In genomic region chr20:46058656-46059281, GRCh38 we compare ENCODE assay signal across 8 cellular contexts. TPM values are rescaled to one million over a fixed set of nuclear protein-coding genes. Genes with fewer than 3 reads are reported as not detected.
DNase-seq lines count a peak whose midpoint lies in the region; ATAC-seq and TF ChIP-seq lines count a peak whose summit lies in the region.

No MANE protein-coding gene starts in this region.

- intact Hi-C loops in sciatic nerve (cut with DNase I) (no loop called here), transverse colon (cut with DNase I; ENCODE audit: low total_unique reads) (no loop called here)

- H3K27me3 ChIP-seq in adipocyte (replicated peaks; ENCODE audit: control insufficient read depth, insufficient read depth, low read length), result peaks cover 27% of the 10 kb centered on the region
- H3K27me3 ChIP-seq in iPS DF 6.9 (ENCODE audit: control insufficient read depth, insufficient read depth, low read length), result peaks cover 12% of the 10 kb centered on the region
- peaks cover 25% of the 10 kb centered on the region for H3K27me3 ChIP-seq in transverse colon

- DNase-seq in GM03348 (ENCODE audit: low spot score) (peak; percentile 31), adipocyte (ENCODE audit: low read depth) (peak; percentile 15), iPS DF 6.9 (ENCODE audit: low read depth, low spot score) (no peak), sciatic nerve (ENCODE audit: low spot score) (no peak), UCSD-AML1 (lab: John Stamatoyannopoulos, UW; ENCODE audit: unreplicated experiment) (no peak), transverse colon (no peak)

- in situ Hi-C loops in transverse colon (cut with MboI; ENCODE audit: low pct_ligation_motif_present in 1 of 4, low pct_unique_long_range_greater_than_20kb in 1 of 4, low sequenced_read_pairs in 3 of 4), result no loop called here

- peaks cover 28% of the 10 kb centered on the region for H3K36me3 ChIP-seq in adipocyte (ENCODE audit: control insufficient read depth, insufficient read depth, low read length, severe bottlenecking)
- peaks cover 14% of the 10 kb centered on the region for H3K36me3 ChIP-seq in iPS DF 6.9 (ENCODE audit: control insufficient read depth, insufficient read depth, low read length)
- peaks cover 0 to 31% (median 14%) of the 10 kb centered on the region in 4 donors for H3K36me3 ChIP-seq in transverse colon

- no peak for TF ChIP-seq CTCF in transverse colon (IDR thresholded peaks at IDR 0.05)

- H3K27ac ChIP-seq in iPS DF 6.9 (ENCODE audit: low read length) (no peak overlapping the region), transverse colon (no peak overlapping the region)

- no peak for TF ChIP-seq POLR2A in transverse colon (IDR thresholded peaks at IDR 0.05)

- H3K9me3 ChIP-seq in adipocyte (ENCODE audit: control insufficient read depth, low read length) (no peaks in the 10 kb centered on the region), iPS DF 6.9 (ENCODE audit: control insufficient read depth, insufficient read depth, low read length) (no peaks in the 10 kb centered on the region), transverse colon (no peaks in the 10 kb centered on the region)

- H3K4me1 ChIP-seq in adipocyte (ENCODE audit: control insufficient read depth, insufficient read depth, low read length) (peaks cover 18% of the 10 kb centered on the region), iPS DF 6.9 (ENCODE audit: control insufficient read depth, insufficient read depth, low read length) (peaks cover 4% of the 10 kb centered on the region; the same call in 1 of the 2 replicates), transverse colon (peaks cover 4 to 41% (median 14%) of the 10 kb centered on the region in 4 donors)

- H3K4me3 ChIP-seq in adipocyte (ENCODE audit: low read length) (peak overlapping the region; percentile 71), iPS DF 6.9 (ENCODE audit: low read length) (peak overlapping the region; percentile 9; the same call in 1 of the 2 replicates), transverse colon (peak overlapping the region in 1 of 4 donors; percentile 28)

- TF ChIP-seq EP300 in transverse colon (IDR thresholded peaks at IDR 0.05; ENCODE audit: low read depth), result no peak

- ATAC-seq in sciatic nerve (peak; percentile 10), HG02678 (IDR thresholded peaks at IDR 0.05; ENCODE audit: unreplicated experiment) (no peak), GM21367 (IDR thresholded peaks at IDR 0.05; ENCODE audit: unreplicated experiment) (no peak)

- no CpG with 5 or more reads among the region's 30 CpGs for WGBS in iPS DF 6.9 (ENCODE audit: insufficient coverage, insufficient read length)
- 54% methylated on average over 28 of the region's 30 CpGs; no CpG with 5 or more reads in 1 of the 2 donors for WGBS in transverse colon (ENCODE audit: low coverage in 1 of 2), 2 donors

- no peak overlapping the region for H3K9ac ChIP-seq in adipocyte (ENCODE audit: low read length)

RNA-seq across cellular contexts. Expression of gene SLC12A5, which starts 29.8 kb away (rescaled TPM):
- total RNA-seq in sciatic nerve (3.9 TPM), transverse colon (not detected)

RNA-seq across cellular contexts. Expression of gene NCOA5, which starts 31.0 kb away (rescaled TPM):
- total RNA-seq in sciatic nerve, result 27.4 TPM
- 10 to 100 TPM; 18.3 to 97.3 (median 27.3) TPM for total RNA-seq in transverse colon

RNA-seq across cellular contexts. Expression of gene MMP9, which starts 50.1 kb away (rescaled TPM):
- 5.0 TPM for total RNA-seq in sciatic nerve
- total RNA-seq in transverse colon, result 1 to 10 TPM in 1 of 4 donors, not detected in 3; 3.8 TPM

RNA-seq across cellular contexts. Expression of gene CD40, which starts 59.3 kb away (rescaled TPM):
- 25.1 TPM for total RNA-seq in sciatic nerve
- 10 to 100 TPM in 1 of 4 donors, 1 to 10 TPM in 3; 2.5 to 11.6 (median 3.5) TPM for total RNA-seq in transverse colon

Comparison
In these comparisons a context has a peak if more than half of its experiments do, and no peak if none do; other contexts are left out.
1. DNase-seq: peak in GM03348 (single experiment) and adipocyte (single experiment); none in iPS DF 6.9 (single experiment), sciatic nerve (single experiment), UCSD-AML1 (single experiment) and transverse colon (single experiment).